17 cellular contexts compared by ENCODE assay signal in the genomic region with DNA sequence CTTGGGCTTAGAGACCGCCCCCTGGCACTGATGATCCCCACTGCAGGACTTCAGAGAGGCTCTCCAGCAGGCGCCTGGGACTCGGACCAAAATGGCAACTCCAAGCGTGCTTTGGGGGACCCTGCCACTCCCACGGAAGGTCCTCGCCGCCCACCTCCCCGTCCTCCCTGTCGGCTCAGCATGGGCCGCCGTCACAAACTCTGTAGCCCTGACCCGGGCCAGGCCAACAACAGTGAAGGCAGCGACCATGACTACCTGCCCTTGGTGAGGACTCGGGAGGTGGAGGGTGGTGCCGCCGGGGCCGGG. TPM values are rescaled to one million over a fixed set of nuclear protein-coding genes. Genes with fewer than 3 reads are reported as not detected.
"Had no signal": no experiment of that assay in that cellular context is flagged by ENCODE, and none has a peak within 500 bp of the region (broad histone marks: within the 10 kb centered on the region; RNA-seq: fewer than 3 reads in every experiment).

No MANE protein-coding gene starts in this region.

- DNase-seq: activated CD4-positive, alpha-beta memory T cell treated with anti-CD3 and anti-CD28 coated beads for 36 hours; activated gamma-delta T cell treated with Interleukin-2 at 50 U/mL for 16 hours; activated naive CD8-positive, alpha-beta T cell treated with anti-CD3 and anti-CD28 coated beads, Interleukin-2, amount 10 ng/mL, durations not matched to agents 7 days and 5 days; activated T-cell treated with anti-CD3 and anti-CD28 coated beads, Interleukin-2, amount 50 U/mL, for 4 hours; foreskin melanocyte; T-helper 9 cell had no signal

- H3K4me3 ChIP-seq: heart left ventricle, thoracic aorta had no signal

- H3K27ac ChIP-seq: heart left ventricle, thoracic aorta had no signal

- H3K9me3 ChIP-seq: heart left ventricle, thoracic aorta had no signal

RNA-seq across cellular contexts. Expression of gene VWA5B2, which starts 11.7 kb away (rescaled TPM):
- total RNA-seq: activated CD4-positive, alpha-beta memory T cell treated with anti-CD3 and anti-CD28 coated beads for 36 hours; endothelial cell of umbilical vein; heart left ventricle; left ventricle myocardium superior; mesenteric fat pad; myocyte; right cardiac atrium; thoracic aorta; ureter had no signal
- polyA plus RNA-seq: keratinocyte had no signal

RNA-seq across cellular contexts. Expression of gene CAMK2N2, which starts 20.3 kb away (rescaled TPM):
- total RNA-seq: activated naive CD8-positive, alpha-beta T cell treated with anti-CD3 and anti-CD28 coated beads, Interleukin-2, amount 10 ng/mL, durations not matched to agents 7 days and 5 days; endothelial cell of umbilical vein; left ventricle myocardium superior; mesenteric fat pad; myocyte; thoracic aorta; ureter had no signal

RNA-seq across cellular contexts. Expression of gene ECE2, which starts 34.7 kb away (rescaled TPM):
- total RNA-seq: activated CD4-positive, alpha-beta memory T cell treated with anti-CD3 and anti-CD28 coated beads for 36 hours; activated naive CD8-positive, alpha-beta T cell treated with anti-CD3 and anti-CD28 coated beads, Interleukin-2, amount 10 ng/mL, durations not matched to agents 7 days and 5 days; activated T-cell treated with anti-CD3 and anti-CD28 coated beads, Interleukin-2, amount 50 U/mL, for 4 hours; astrocyte; endothelial cell of umbilical vein; left ventricle myocardium superior; mesenteric fat pad; myocyte; neural crest cell; thoracic aorta had no signal
- polyA plus RNA-seq: endothelial cell of umbilical vein, heart left ventricle, keratinocyte had no signal
